ENCODE assay signal across 19 cellular contexts in genomic region chr2:38093503-38093902, GRCh38. TPM values are rescaled to one million over a fixed set of nuclear protein-coding genes. Genes with fewer than 3 reads are reported as not detected.
DNase-seq lines count a peak whose midpoint lies in the region; ATAC-seq, FAIRE-seq and TF ChIP-seq lines count a peak whose summit lies in the region.
"Had no signal": no experiment of that assay in that cellular context is flagged by ENCODE, and none has a peak within 500 bp of the region (broad histone marks: within the 10 kb centered on the region; RNA-seq: fewer than 3 reads in every experiment).

No MANE protein-coding gene starts in this region.

- DNase-seq in Daoy (ENCODE audit: low read depth) (peak; percentile 61), HT1080 (ENCODE audit: low read depth) (peak; percentile 23), bronchial epithelial cell (ENCODE audit: low read depth) (peak; percentile 55), iris pigment epithelial cell (ENCODE audit: low read depth) (peak; percentile 57), AG08395 (ENCODE audit: low spot score) (no peak), NCI-H446 treated with DMSO at 0.1 percent for 48 hours (lab: John Stamatoyannopoulos, UW) (no peak), hepatocyte (ENCODE audit: low spot score) (no peak)
- DNase-seq: activated CD4-positive, alpha-beta memory T cell treated with anti-CD3 and anti-CD28 coated beads for 36 hours; activated gamma-delta T cell; brain microvascular endothelial cell; effector memory CD4-positive, alpha-beta T cell; Karpas-422; kidney glomerular epithelial cell; NCI-H2081; SHP77 treated with DMSO at 0.1 percent for 48 hours; stimulated activated CD4-positive, alpha-beta T cell treated with anti-CD3 and anti-CD28 coated beads, Interleukin-15, amount 100 ng/mL, for 24 hours had no signal

- no peaks in the 10 kb centered on the region for H3K9me3 ChIP-seq in hepatocyte (ENCODE audit: low read depth)
- H3K9me3 ChIP-seq: BLaER1, thoracic aorta had no signal

- H3K4me1 ChIP-seq in hepatocyte (ENCODE audit: insufficient read depth): peaks cover 37% of the 10 kb centered on the region

- TF ChIP-seq CTCF in bronchial epithelial cell (IDR thresholded peaks at IDR 0.05; ENCODE audit: insufficient read depth, low read length, severe bottlenecking) (no peak), hepatocyte (IDR thresholded peaks at IDR 0.05; ENCODE audit: poor library complexity) (no peak)

- no peak overlapping the region for H2AFZ ChIP-seq in hepatocyte

- no peaks in the 10 kb centered on the region for H3K27me3 ChIP-seq in bronchial epithelial cell (ENCODE audit: control insufficient read depth, insufficient read depth, low read length)
- no peaks in the 10 kb centered on the region for H3K27me3 ChIP-seq in hepatocyte
- H3K27me3 ChIP-seq: BLaER1, brain microvascular endothelial cell had no signal

- no peak overlapping the region for H3K27ac ChIP-seq in hepatocyte
- H3K27ac ChIP-seq: BLaER1, brain microvascular endothelial cell, thoracic aorta had no signal

- FAIRE-seq in bronchial epithelial cell (lab: Jason Lieb, UNC): no peak

- 95% methylated on average over 1 of the region's 1 CpG for WGBS in hepatocyte (ENCODE audit: low lambda C conversion rate, missing lambda C conversion rate)

- no peaks in the 10 kb centered on the region for H4K20me1 ChIP-seq in hepatocyte (ENCODE audit: insufficient read depth, poor library complexity, severe bottlenecking)
- H4K20me1 ChIP-seq: BLaER1 had no signal

- H3K36me3 ChIP-seq in bronchial epithelial cell (ENCODE audit: control insufficient read depth, insufficient read depth, low read length): no peaks in the 10 kb centered on the region
- H3K36me3 ChIP-seq in hepatocyte (replicated peaks; ENCODE audit: insufficient read depth, low read depth): no peaks in the 10 kb centered on the region
- H3K36me3 ChIP-seq: BLaER1, brain microvascular endothelial cell, thoracic aorta had no signal

- no peaks in the 10 kb centered on the region for H3K79me2 ChIP-seq in hepatocyte

- no peak overlapping the region for H3K4me2 ChIP-seq in hepatocyte
- H3K4me2 ChIP-seq: BLaER1 had no signal

- ATAC-seq in GM21447 (IDR thresholded peaks at IDR 0.05; ENCODE audit: unreplicated experiment): no peak

- H3K9me2 ChIP-seq in hepatocyte (replicated peaks; ENCODE audit: insufficient read depth): no peaks in the 10 kb centered on the region

- no peak overlapping the region for H3K4me3 ChIP-seq in bronchial epithelial cell (ENCODE audit: low read depth, low read length)
- H3K4me3 ChIP-seq in hepatocyte: no peak overlapping the region
- H3K4me3 ChIP-seq: BLaER1, thoracic aorta had no signal

RNA-seq across cellular contexts. Expression of gene CYP1B1, which starts 17.6 kb away (rescaled TPM):
- 35.0 and 35.4 TPM in 2 replicates for total RNA-seq in Daoy (2014; rRNA removed; shearing (Covaris generic))
- not detected in 2 replicates for total RNA-seq in HT1080 (2014; rRNA removed; shearing (Covaris generic))
- polyA plus RNA-seq in HT1080 (2015; cell fraction: cytosol; rRNA removed): not detected in 2 replicates
- polyA plus RNA-seq in HT1080 (2015; cell fraction: nucleus; rRNA removed): not detected in 2 replicates
- total RNA-seq in bronchial epithelial cell: 5.8 and 36.7 TPM in 2 replicates
- 23.2 and 28.9 TPM in 2 replicates for total RNA-seq in hepatocyte
- 32.7 and 38.5 TPM in 2 replicates for polyA plus RNA-seq in hepatocyte

Comparison
In these comparisons a context has a peak if more than half of its experiments do, and no peak if none do; other contexts are left out.
1. DNase-seq: peak in Daoy (single experiment), HT1080 (single experiment), bronchial epithelial cell (single experiment) and iris pigment epithelial cell (single experiment); none in AG08395 (single experiment), NCI-H446 treated with DMSO at 0.1 percent for 48 hours (single experiment) and hepatocyte (single experiment).